In genomic region chr5:156779436-156779835, GRCh38 we compare ENCODE assay signal across 20 cellular contexts.
DNase-seq lines count a peak whose midpoint lies in the region; ATAC-seq and TF ChIP-seq lines count a peak whose summit lies in the region.
"Had no signal": no experiment of that assay in that cellular context is flagged by ENCODE, and none has a peak within 500 bp of the region (broad histone marks: within the 10 kb centered on the region; RNA-seq: fewer than 3 reads in every experiment).

No MANE protein-coding gene starts in this region.

- H3K36me3 ChIP-seq in SJCRH30, result no peaks in the 10 kb centered on the region
- H3K36me3 ChIP-seq: BLaER1, HAP-1 had no signal

- no peaks in the 10 kb centered on the region for H3K9me3 ChIP-seq in SJCRH30 (replicated peaks)
- H3K9me3 ChIP-seq: BLaER1, Caco-2, HAP-1 had no signal

- H3K27me3 Mint-ChIP-seq in WTC11 (ENCODE audit: low read depth) (no peaks in the 10 kb centered on the region), mesothelial cell of epicardium (ENCODE audit: low read depth) (no peaks in the 10 kb centered on the region)

- H3K4me3 Mint-ChIP-seq in WTC11 (no peak overlapping the region), mesothelial cell of epicardium (no peak overlapping the region)
- H3K4me3 Mint-ChIP-seq: B cell; CD4-positive, CD25-positive, alpha-beta regulatory T cell; CD8-positive, alpha-beta T cell; HFFc6 had no signal

- H3K4me3 ChIP-seq in SJCRH30, result no peak overlapping the region
- H3K4me3 ChIP-seq: BLaER1, GM12878, GM23248, HAP-1 had no signal

- peaks cover 26% of the 10 kb centered on the region for H3K9me3 Mint-ChIP-seq in WTC11
- peaks cover 9% of the 10 kb centered on the region for H3K9me3 Mint-ChIP-seq in mesothelial cell of epicardium
- H3K9me3 Mint-ChIP-seq: CD8-positive, alpha-beta T cell had no signal

- no peaks in the 10 kb centered on the region for H3K4me1 ChIP-seq in SJCRH30
- H3K4me1 ChIP-seq: BLaER1, Caco-2, HAP-1 had no signal

- H3K4me1 Mint-ChIP-seq in WTC11 (peaks cover 2% of the 10 kb centered on the region; the same call in 1 of the 2 replicates), mesothelial cell of epicardium (peaks cover 3% of the 10 kb centered on the region)
- H3K4me1 Mint-ChIP-seq: B cell had no signal

- TF ChIP-seq CTCF in WTC11 (IDR thresholded peaks at IDR 0.05), result no peak
- TF ChIP-seq CTCF in mesothelial cell of epicardium (IDR thresholded peaks at IDR 0.05; ENCODE audit: unreplicated experiment), result no peak

- POLR2A ChIA-PET in WTC11 (lab: Charles Lee), result no interaction called here

- no peak overlapping the region for H3K27ac Mint-ChIP-seq in WTC11
- H3K27ac Mint-ChIP-seq in mesothelial cell of epicardium, result peak overlapping the region; percentile 35
- H3K27ac Mint-ChIP-seq: B cell; CD8-positive, alpha-beta T cell; HFFc6 had no signal

- CTCF ChIA-PET in WTC11 (lab: Charles Lee), result no interaction called here

- no peaks in the 10 kb centered on the region for H3K27me3 ChIP-seq in SJCRH30
- H3K27me3 ChIP-seq: BLaER1 had no signal

- H3K27ac ChIP-seq in SJCRH30, result no peak overlapping the region
- H3K27ac ChIP-seq: 22Rv1, BLaER1, C4-2B, GM23248 had no signal

- H3K36me3 Mint-ChIP-seq in WTC11 (peaks cover 15% of the 10 kb centered on the region), mesothelial cell of epicardium (peaks cover 3% of the 10 kb centered on the region)
- H3K36me3 Mint-ChIP-seq: CD8-positive, alpha-beta T cell had no signal

- ATAC-seq in WTC11, result peak; percentile 71
- ATAC-seq: CD8-positive, alpha-beta T cell; GM12878 had no signal

- DNase-seq in NCI-H1417 (lab: John Stamatoyannopoulos, UW), result peak in 2 of 3 experiments; percentile 5 to 55
- no peak for DNase-seq in NCI-H1417 treated with DMSO at 0.1 percent for 48 hours (lab: John Stamatoyannopoulos, UW)
- no peak for DNase-seq in WTC11 (ENCODE audit: low spot score)
- no peak for DNase-seq in mesothelial cell of epicardium (ENCODE audit: low spot score in 2 of 2, unreplicated experiment in 2 of 2)
- DNase-seq in SJCRH30, result no peak
- no peak for DNase-seq in inferior parietal cortex (ENCODE audit: extremely low spot score)
- DNase-seq: Caco-2; CD8-positive, alpha-beta T cell; DMS153; DND-41; GDM1; GM23248; HFFc6 had no signal

TF ChIP-seq in WTC11, 78 proteins besides CTCF, POLR2A, EP300 and RAD21:
- TF ChIP-seq TEAD1 (CRISPR knock-in tag; IDR thresholded peaks at IDR 0.05) (no peak), ZNF121 (CRISPR knock-in tag; IDR thresholded peaks at IDR 0.05) (no peak), IRF2 (CRISPR knock-in tag; IDR thresholded peaks at IDR 0.05; ENCODE audit: borderline replicate concordance, low read depth) (no peak), PRDM15 (CRISPR knock-in tag; IDR thresholded peaks at IDR 0.05) (no peak), EMX1 (CRISPR knock-in tag; IDR thresholded peaks at IDR 0.05) (no peak), TP53 (CRISPR knock-in tag; IDR thresholded peaks at IDR 0.05) (no peak), ETV6 (CRISPR knock-in tag; IDR thresholded peaks at IDR 0.05) (no peak), GRHL2 (CRISPR knock-in tag; IDR thresholded peaks at IDR 0.05; ENCODE audit: insufficient replicate concordance, severe bottlenecking) (no peak), STAT6 (CRISPR knock-in tag; conservative IDR thresholded peaks at IDR 0.05; ENCODE audit: low read depth) (no peak), ZNF317 (CRISPR knock-in tag; IDR thresholded peaks at IDR 0.05; ENCODE audit: borderline replicate concordance, low read depth) (no peak), ZNF416 (CRISPR knock-in tag; IDR thresholded peaks at IDR 0.05) (no peak), GABPB1 (CRISPR knock-in tag; IDR thresholded peaks at IDR 0.05) (no peak), ATF6 (CRISPR knock-in tag; IDR thresholded peaks at IDR 0.05) (no peak), SP1 (CRISPR knock-in tag; conservative IDR thresholded peaks at IDR 0.05) (no peak), RELA (CRISPR knock-in tag; IDR thresholded peaks at IDR 0.05; ENCODE audit: borderline replicate concordance) (no peak), CREM (CRISPR knock-in tag; IDR thresholded peaks at IDR 0.05) (no peak), NR1H2 (CRISPR knock-in tag; IDR thresholded peaks at IDR 0.05) (no peak), ZNF232 (CRISPR knock-in tag; IDR thresholded peaks at IDR 0.05) (no peak), ATF2 (CRISPR knock-in tag; IDR thresholded peaks at IDR 0.05; ENCODE audit: borderline replicate concordance, low read depth) (no peak), FOXP1 (CRISPR knock-in tag; IDR thresholded peaks at IDR 0.05; ENCODE audit: borderline replicate concordance) (no peak)

Comparison
In these comparisons a context has a peak if more than half of its experiments do, and no peak if none do; other contexts are left out.
1. DNase-seq: peak in NCI-H1417 (2 of 3); none in NCI-H1417 treated with DMSO at 0.1 percent for 48 hours (single experiment), WTC11 (single experiment), mesothelial cell of epicardium (0 of 2), SJCRH30 (0 of 2) and inferior parietal cortex (single experiment).